10 cellular contexts compared by ENCODE assay signal in the genomic region with DNA sequence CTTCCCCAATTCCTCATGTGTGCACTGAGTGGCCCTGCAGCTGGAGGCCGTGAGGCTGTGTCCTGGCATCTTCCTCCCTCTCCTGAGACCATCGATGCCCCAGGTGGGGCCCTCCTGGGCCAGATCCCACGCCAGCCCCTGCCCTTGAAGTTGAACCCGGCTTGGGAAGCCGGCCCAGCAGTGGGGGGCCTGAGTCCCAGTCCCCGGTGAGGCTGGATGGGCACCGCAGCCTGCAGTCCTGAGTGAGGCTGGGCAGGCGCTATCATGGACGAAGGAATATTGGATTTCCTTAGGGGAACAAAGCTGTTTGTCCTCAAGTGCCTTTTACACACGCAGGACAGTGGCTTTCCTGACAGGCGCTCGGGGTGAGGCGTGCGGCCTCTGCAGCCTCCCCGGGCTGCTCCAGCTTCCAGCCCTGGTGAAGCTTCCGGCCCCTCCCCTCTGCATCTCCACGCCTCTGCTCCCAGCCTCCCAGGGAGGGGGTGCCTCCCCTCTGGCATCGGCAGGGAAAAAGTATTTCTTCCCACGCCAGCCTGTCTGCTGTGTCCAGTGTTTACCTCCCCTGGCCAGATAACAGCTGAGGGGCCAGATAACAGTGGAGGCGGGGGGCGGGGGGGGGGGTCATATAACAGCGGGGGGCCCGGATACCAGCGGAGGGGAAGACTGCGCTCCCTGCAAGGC.
DNase-seq lines count a peak whose midpoint lies in the region; ATAC-seq and TF ChIP-seq lines count a peak whose summit lies in the region.
"Had no signal": no experiment of that assay in that cellular context is flagged by ENCODE, and none has a peak within 500 bp of the region (broad histone marks: within the 10 kb centered on the region; RNA-seq: fewer than 3 reads in every experiment).

No MANE protein-coding gene starts in this region.

- peak overlapping the region; percentile 26 for H2AK5ac ChIP-seq in trophoblast cell (ENCODE audit: low read length)

- H4K91ac ChIP-seq in trophoblast cell (ENCODE audit: low read depth, low read length), result peak overlapping the region; percentile 12

- POLR2A ChIA-PET in BJ (lab: Charles Lee), result no interaction called here
- POLR2A ChIA-PET in PC-3 (lab: Charles Lee; ENCODE audit: unreplicated experiment), result no interaction called here

- H2AFZ ChIP-seq in trophoblast cell (ENCODE audit: insufficient read depth, low read length, poor library complexity) (peak overlapping the region; percentile 19), PC-3 (ENCODE audit: low read length) (no peak overlapping the region)

- H3K23ac ChIP-seq in trophoblast cell (ENCODE audit: low read length), result no peak overlapping the region

- no peak for ATAC-seq in PC-3
- ATAC-seq in HG03457 (IDR thresholded peaks at IDR 0.05; ENCODE audit: unreplicated experiment), result no peak

- H3K27me3 ChIP-seq in BJ (ENCODE audit: control insufficient read depth, insufficient read depth, low read length) (no peaks in the 10 kb centered on the region), SJCRH30 (no peaks in the 10 kb centered on the region), cardiac muscle cell (no peaks in the 10 kb centered on the region), trophoblast cell (ENCODE audit: insufficient read depth, low read length) (no peaks in the 10 kb centered on the region), PC-3 (ENCODE audit: low read length) (no peaks in the 10 kb centered on the region)

- H3K4me3 ChIP-seq in BJ (ENCODE audit: low read depth, low read length) (no peak overlapping the region), SJCRH30 (peak overlapping the region; percentile 20), cardiac muscle cell (no peak overlapping the region), trophoblast cell (ENCODE audit: low read depth, low read length) (no peak overlapping the region), PC-3 (ENCODE audit: low read length) (no peak overlapping the region)

- WGBS in trophoblast cell (ENCODE audit: extremely low coverage, insufficient coverage, insufficient read length), result no CpG with 5 or more reads among the region's 25 CpGs

- H3K9me2 ChIP-seq in PC-3 (replicated peaks; ENCODE audit: low read length), result no peaks in the 10 kb centered on the region

- H2BK12ac ChIP-seq in trophoblast cell (ENCODE audit: low read length), result peak overlapping the region; percentile 48

- no peaks in the 10 kb centered on the region for H3F3A ChIP-seq in PC-3 (ENCODE audit: low read length, unreplicated experiment)

- H4K8ac ChIP-seq in trophoblast cell (ENCODE audit: low read depth, low read length), result no peak overlapping the region

- H3K18ac ChIP-seq in trophoblast cell (ENCODE audit: low read length), result peak overlapping the region; percentile 55

- H3K4ac ChIP-seq in trophoblast cell (ENCODE audit: low read depth, low read length), result no peak overlapping the region

- no peaks in the 10 kb centered on the region for H4K20me1 ChIP-seq in PC-3 (ENCODE audit: low read length)

- H3K36me3 ChIP-seq in BJ (ENCODE audit: control insufficient read depth, insufficient read depth, low read length), result peaks cover 18% of the 10 kb centered on the region
- no peaks in the 10 kb centered on the region for H3K36me3 ChIP-seq in SJCRH30
- H3K36me3 ChIP-seq in cardiac muscle cell, result no peaks in the 10 kb centered on the region
- H3K36me3 ChIP-seq in trophoblast cell (ENCODE audit: control insufficient read depth in 1 of 2, insufficient read depth in 2 of 2, low read length in 2 of 2), result peaks cover 24 to 29% of the 10 kb centered on the region in 2 experiments
- no peaks in the 10 kb centered on the region for H3K36me3 ChIP-seq in PC-3 (ENCODE audit: low read depth, low read length)

- no peaks in the 10 kb centered on the region for H3K9me3 ChIP-seq in SJCRH30 (replicated peaks)
- H3K9me3 ChIP-seq in cardiac muscle cell (ENCODE audit: low read depth), result no peaks in the 10 kb centered on the region
- H3K9me3 ChIP-seq in trophoblast cell (ENCODE audit: insufficient read depth, low read depth, low read length), result no peaks in the 10 kb centered on the region
- H3K9me3 ChIP-seq in PC-3 (ENCODE audit: low read length), result no peaks in the 10 kb centered on the region

- H3K79me2 ChIP-seq in trophoblast cell (ENCODE audit: control insufficient read depth, insufficient read depth, low read length, poor library complexity) (peaks cover 19% of the 10 kb centered on the region), PC-3 (ENCODE audit: low read length) (no peaks in the 10 kb centered on the region)

- no peak overlapping the region for H2BK120ac ChIP-seq in trophoblast cell (ENCODE audit: insufficient read depth, low read length, poor library complexity)

- CTCF ChIA-PET in BJ (lab: Yijun Ruan, JAX) (interaction anchor here (0.8 kb wide), 1 partner anchor 20 kb away, joined by 3 read pairs; no protein-coding TSS in a partner anchor), PC-3 (lab: Charles Lee) (no interaction called here)

- H3K79me1 ChIP-seq in trophoblast cell (ENCODE audit: low read length), result peaks cover 24% of the 10 kb centered on the region

- H4K12ac ChIP-seq in trophoblast cell (ENCODE audit: low read depth, low read length), result no peak overlapping the region

- intact Hi-C loops in PC-3 (cut with micrococcal nuclease), result no loop called here

- H3K9ac ChIP-seq in trophoblast cell (ENCODE audit: low read length) (no peak overlapping the region), PC-3 (ENCODE audit: low read length) (no peak overlapping the region)

- H2BK5ac ChIP-seq in trophoblast cell (ENCODE audit: low read depth, low read length, poor library complexity), result no peak overlapping the region

- H3K27ac ChIP-seq in SJCRH30 (peak overlapping the region; percentile 46), cardiac muscle cell (peak overlapping the region; percentile 99), trophoblast cell (ENCODE audit: low read depth, low read length) (no peak overlapping the region), PC-3 (ENCODE audit: low read length) (no peak overlapping the region)

- DNase-seq in BJ (ENCODE audit: low read depth) (peak; percentile 32), SJCRH30 (peak; percentile 81 to 86), cardiac muscle cell (ENCODE audit: low read depth in 1 of 2, low spot score in 1 of 2) (peak; percentile 92 to 95), trophoblast cell (no peak), PC-3 (no peak)
- no peak for DNase-seq in effector CD8-positive, alpha-beta T cell (lab: John Stamatoyannopoulos, UW)
- DNase-seq in NK-92 treated with Interleukin-12 subunit alpha and Interleukin-12 subunit beta, amount 100 ng/mL, for 24 hours (lab: John Stamatoyannopoulos, UW), result no peak
- DNase-seq: activated naive CD4-positive, alpha-beta T cell treated with anti-CD3 and anti-CD28 coated beads, Interleukin-2, amount 10 ng/mL, durations not matched to agents 7 days and 5 days; NCI-H1105 treated with DMSO at 0.1 percent for 48 hours had no signal

- BruUV-seq in PC-3 (replicated peaks; lab: Mats Ljungman, UMichigan), result no TSS peak

- H3K4me2 ChIP-seq in trophoblast cell (ENCODE audit: low read length), result no peak overlapping the region
- no peak overlapping the region for H3K4me2 ChIP-seq in PC-3 (ENCODE audit: low read length)

- no peak for TF ChIP-seq CTCF in BJ (IDR thresholded peaks at IDR 0.05; ENCODE audit: insufficient read depth, low read depth, low read length)
- TF ChIP-seq CTCF in cardiac muscle cell (IDR thresholded peaks at IDR 0.05; ENCODE audit: low read depth, low read length), result no peak
- TF ChIP-seq CTCF in PC-3 (conservative IDR thresholded peaks at IDR 0.05; ENCODE audit: low read depth, low read length), result no peak

- H3K14ac ChIP-seq in trophoblast cell (ENCODE audit: low read length), result no peak overlapping the region

- H3K4me1 ChIP-seq in SJCRH30 (peaks cover 23% of the 10 kb centered on the region), cardiac muscle cell (ENCODE audit: low read depth) (peaks cover 79% of the 10 kb centered on the region), trophoblast cell (ENCODE audit: control insufficient read depth in 1 of 2, insufficient read depth in 2 of 2, low read length in 2 of 2) (peaks cover 39 to 62% of the 10 kb centered on the region in 2 experiments), PC-3 (ENCODE audit: insufficient read depth, low read length) (peaks cover 7% of the 10 kb centered on the region)

Comparison
In these comparisons a context has a peak if more than half of its experiments do, and no peak if none do; other contexts are left out.
1. DNase-seq: peak in BJ (single experiment), SJCRH30 (2 of 2) and cardiac muscle cell (2 of 2); none in trophoblast cell (0 of 2), PC-3 (single experiment), effector CD8-positive, alpha-beta T cell (single experiment) and NK-92 treated with Interleukin-12 subunit alpha and Interleukin-12 subunit beta, amount 100 ng/mL, for 24 hours (single experiment).
2. H3K27ac ChIP-seq: peak in SJCRH30 (single experiment) and cardiac muscle cell (single experiment); none in trophoblast cell (single experiment) and PC-3 (single experiment).